In the genomic region with DNA sequence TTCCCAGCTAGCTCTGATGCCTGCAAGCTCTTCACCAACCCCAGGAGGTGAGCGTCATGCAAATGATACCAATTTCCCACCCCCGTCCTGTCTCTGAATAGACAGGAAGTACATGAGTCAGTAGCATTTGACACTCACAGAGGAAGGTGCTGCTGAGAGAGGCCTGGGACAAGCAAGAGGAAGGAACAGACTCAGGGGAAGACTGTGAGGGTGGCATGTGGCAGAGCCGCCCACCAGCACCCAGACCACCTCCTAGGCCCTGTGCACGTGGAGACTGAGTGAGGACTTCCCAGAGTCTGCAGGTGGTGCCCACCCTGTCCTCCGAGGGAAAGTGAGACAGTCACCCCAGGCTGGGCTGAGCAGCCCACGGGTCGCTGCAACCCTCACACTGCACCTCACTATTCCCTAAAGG, we compare ENCODE assay signal across 8 cellular contexts.
DNase-seq lines count a peak whose midpoint lies in the region; ATAC-seq lines count a peak whose summit lies in the region.

No MANE protein-coding gene starts in this region.

- H3K27me3 Mint-ChIP-seq in activated naive CD4-positive, alpha-beta T cell treated with anti-CD3 and anti-CD28 coated beads, Interleukin-2, amount 50 U/mL, for 24 hours: no peaks in the 10 kb centered on the region

- DNase-seq in activated CD4-positive, CD25-positive, alpha-beta regulatory T cell treated with anti-CD3 and anti-CD28 coated beads, Interleukin-2, amount 50 U/mL, for 16 hours (ENCODE audit: low read depth, low spot score): peak; percentile 23
- DNase-seq in activated CD4-positive, CD25-positive, alpha-beta regulatory T cell treated with anti-CD3 and anti-CD28 coated beads, Interleukin-2, amount 50 U/mL, for 72 hours: no peak
- DNase-seq in RPMI7951 (ENCODE audit: low read depth) (peak; percentile 11), non-pigmented ciliary epithelial cell (ENCODE audit: low read depth) (peak; percentile 5), LoVo (ENCODE audit: low spot score) (no peak), HuH-7.5 (ENCODE audit: low spot score) (no peak)

- peak overlapping the region; percentile 52 for H3K27ac Mint-ChIP-seq in activated naive CD4-positive, alpha-beta T cell treated with anti-CD3 and anti-CD28 coated beads, Interleukin-2, amount 50 U/mL, for 24 hours

- peaks cover 6% of the 10 kb centered on the region for H3K9me3 Mint-ChIP-seq in activated naive CD4-positive, alpha-beta T cell treated with anti-CD3 and anti-CD28 coated beads, Interleukin-2, amount 50 U/mL, for 24 hours

- H3K4me1 Mint-ChIP-seq in activated naive CD4-positive, alpha-beta T cell treated with anti-CD3 and anti-CD28 coated beads, Interleukin-2, amount 50 U/mL, for 24 hours: peaks cover 24% of the 10 kb centered on the region

- H3K36me3 Mint-ChIP-seq in activated naive CD4-positive, alpha-beta T cell treated with anti-CD3 and anti-CD28 coated beads, Interleukin-2, amount 50 U/mL, for 24 hours: peaks cover 5% of the 10 kb centered on the region

- no peak overlapping the region for H3K4me3 Mint-ChIP-seq in activated naive CD4-positive, alpha-beta T cell treated with anti-CD3 and anti-CD28 coated beads, Interleukin-2, amount 50 U/mL, for 24 hours

- peak; percentile 94 for ATAC-seq in HG02981 (IDR thresholded peaks at IDR 0.05; ENCODE audit: unreplicated experiment)

Comparison
In these comparisons a context has a peak if more than half of its experiments do, and no peak if none do; other contexts are left out.
1. DNase-seq: peak in activated CD4-positive, CD25-positive, alpha-beta regulatory T cell treated with anti-CD3 and anti-CD28 coated beads, Interleukin-2, amount 50 U/mL, for 16 hours (single experiment), RPMI7951 (single experiment) and non-pigmented ciliary epithelial cell (single experiment); none in activated CD4-positive, CD25-positive, alpha-beta regulatory T cell treated with anti-CD3 and anti-CD28 coated beads, Interleukin-2, amount 50 U/mL, for 72 hours (single experiment), LoVo (single experiment) and HuH-7.5 (single experiment).